8 cellular contexts compared by ENCODE assay signal in the genomic region with DNA sequence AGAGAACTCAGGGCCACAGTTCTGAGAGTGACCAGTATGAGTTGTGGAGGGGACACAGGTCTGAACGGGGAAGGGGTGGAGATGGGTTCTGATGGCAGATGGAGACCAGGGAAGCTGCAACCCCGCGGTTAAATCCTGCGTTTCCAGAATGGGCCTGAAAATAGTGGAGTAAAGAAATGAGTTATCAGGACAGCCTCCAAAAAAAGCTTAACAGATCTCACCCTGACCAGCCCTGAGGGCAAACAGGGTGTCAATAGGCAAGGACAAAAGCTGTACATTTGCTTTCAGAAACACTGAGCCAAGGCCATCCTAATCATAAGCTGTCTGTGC. TPM values are rescaled to one million over a fixed set of nuclear protein-coding genes. Genes with fewer than 3 reads are reported as not detected.
A peak's percentile ranks its signal among the peaks of the same experiment; 100 is the strongest.
DNase-seq lines count a peak whose midpoint lies in the region; ATAC-seq and TF ChIP-seq lines count a peak whose summit lies in the region.

No MANE protein-coding gene starts in this region.

- no peak for TF ChIP-seq CTCF in BE2C (IDR thresholded peaks at IDR 0.05; ENCODE audit: low read depth, low read length)
- TF ChIP-seq CTCF in nephron (IDR thresholded peaks at IDR 0.05; ENCODE audit: unreplicated experiment in 3 of 3) = no peak

- peaks cover 6% of the 10 kb centered on the region for H3K36me3 Mint-ChIP-seq in dendritic cell treated with granulocyte-macrophage colony-stimulating factor and Interleukin-4, amounts not matched to agents 40 ng/mL and 50 ng/mL, for 4 days (ENCODE audit: low read depth)
- H3K36me3 Mint-ChIP-seq in nephron (ENCODE audit: low read depth) = no peaks in the 10 kb centered on the region

- H3K9me3 Mint-ChIP-seq in dendritic cell treated with granulocyte-macrophage colony-stimulating factor and Interleukin-4, amounts not matched to agents 40 ng/mL and 50 ng/mL, for 4 days = no peaks in the 10 kb centered on the region
- peaks cover 2% of the 10 kb centered on the region for H3K9me3 Mint-ChIP-seq in nephron

- H3K4me1 ChIP-seq in BE2C = no peaks in the 10 kb centered on the region

- peak overlapping the region; percentile 98 for H3K4me3 Mint-ChIP-seq in dendritic cell treated with granulocyte-macrophage colony-stimulating factor and Interleukin-4, amounts not matched to agents 40 ng/mL and 50 ng/mL, for 4 days
- H3K4me3 Mint-ChIP-seq in nephron = peak overlapping the region; percentile 94 to 98 (median 97)

- peak overlapping the region; percentile 83 for H3K27ac Mint-ChIP-seq in dendritic cell treated with granulocyte-macrophage colony-stimulating factor and Interleukin-4, amounts not matched to agents 40 ng/mL and 50 ng/mL, for 4 days
- no peak overlapping the region for H3K27ac Mint-ChIP-seq in nephron

- DNase-seq in BE2C (no peak), NCI-H345 treated with DMSO at 0.1 percent for 48 hours (lab: John Stamatoyannopoulos, UW; ENCODE audit: unreplicated experiment) (no peak)
- DNase-seq in stimulated activated CD4-positive, alpha-beta T cell treated with anti-CD3 and anti-CD28 coated beads, Interleukin-4, amount 100 ng/mL, for 1 hour = no peak

- peaks cover 18% of the 10 kb centered on the region for H3K27me3 Mint-ChIP-seq in dendritic cell treated with granulocyte-macrophage colony-stimulating factor and Interleukin-4, amounts not matched to agents 40 ng/mL and 50 ng/mL, for 4 days
- peaks cover 55% of the 10 kb centered on the region for H3K27me3 Mint-ChIP-seq in nephron (ENCODE audit: low read depth)

- H3K36me3 ChIP-seq in BE2C = no peaks in the 10 kb centered on the region

- ATAC-seq in HG03460 (IDR thresholded peaks at IDR 0.05; ENCODE audit: unreplicated experiment) = peak; percentile 10
- no peak for ATAC-seq in HG03280 (IDR thresholded peaks at IDR 0.05; ENCODE audit: unreplicated experiment)
- no peak for ATAC-seq in GM21360 (IDR thresholded peaks at IDR 0.05; ENCODE audit: unreplicated experiment)

- H3K4me1 Mint-ChIP-seq in dendritic cell treated with granulocyte-macrophage colony-stimulating factor and Interleukin-4, amounts not matched to agents 40 ng/mL and 50 ng/mL, for 4 days (ENCODE audit: low read depth) = peaks cover 18% of the 10 kb centered on the region
- H3K4me1 Mint-ChIP-seq in nephron = peaks cover 5% of the 10 kb centered on the region

- no peaks in the 10 kb centered on the region for H3K9me3 ChIP-seq in BE2C

- intact Hi-C loops in dendritic cell treated with granulocyte-macrophage colony-stimulating factor and Interleukin-4, amounts not matched to agents 40 ng/mL and 50 ng/mL, for 4 days (cut with micrococcal nuclease) = no loop called here

- peak overlapping the region; percentile 41; the same call in 1 of the 2 replicates for H3K4me3 ChIP-seq in BE2C (ENCODE audit: low read depth, low read length)

- H3K27me3 ChIP-seq in BE2C = peaks cover 49% of the 10 kb centered on the region

RNA-seq across cellular contexts. Expression of a gene that starts 0.6 kb away (rescaled TPM):
- polyA plus RNA-seq in BE2C (2012; ENCODE audit: insufficient read depth, insufficient read length, low read depth) = 0.99 TPM

RNA-seq across cellular contexts. Expression of a gene that starts 48.8 kb away (rescaled TPM):
- not detected for polyA plus RNA-seq in BE2C (2012; ENCODE audit: insufficient read depth, insufficient read length, low read depth)
